12 cellular contexts compared by ENCODE assay signal in the genomic region with DNA sequence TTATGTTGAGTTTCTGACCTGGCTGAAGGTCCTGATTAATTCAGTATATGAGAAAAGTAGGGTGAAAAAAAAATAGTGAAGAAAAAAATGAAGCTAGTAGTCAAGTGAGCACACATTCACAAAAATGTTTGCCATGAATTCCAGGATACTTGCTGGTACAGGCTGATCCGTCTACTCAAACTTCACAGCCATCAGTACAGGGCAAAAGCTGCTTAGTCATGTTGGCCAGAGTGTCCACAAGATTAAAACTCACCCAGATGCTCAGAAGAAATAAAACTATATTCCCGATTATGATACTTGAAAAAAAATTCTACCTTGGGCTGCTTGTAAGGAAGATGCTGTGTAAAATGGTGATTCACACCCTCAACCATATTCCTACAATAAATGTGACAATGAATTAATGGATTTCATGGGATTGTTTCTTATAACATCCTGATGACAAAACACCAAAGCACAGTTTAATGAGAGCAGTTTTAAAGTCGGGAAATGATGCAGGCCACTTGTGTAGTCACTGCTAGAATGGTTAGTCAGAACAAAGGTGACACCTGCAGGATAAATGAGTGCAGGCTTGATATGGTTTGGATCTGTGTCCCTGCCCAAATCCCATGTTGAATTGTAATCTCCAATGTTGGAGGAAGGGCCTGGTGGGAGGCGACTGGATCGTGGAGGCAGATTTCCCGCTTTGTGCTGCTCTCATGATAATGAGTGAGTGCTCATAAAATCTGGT. TPM values are rescaled to one million over a fixed set of nuclear protein-coding genes. Genes with fewer than 3 reads are reported as not detected.
DNase-seq lines count a peak whose midpoint lies in the region; ATAC-seq and TF ChIP-seq lines count a peak whose summit lies in the region.
"Had no signal": no experiment of that assay in that cellular context is flagged by ENCODE, and none has a peak within 500 bp of the region (broad histone marks: within the 10 kb centered on the region; RNA-seq: fewer than 3 reads in every experiment).

No MANE protein-coding gene starts in this region.

- POLR2A ChIA-PET in MCF 10A (lab: Yijun Ruan, JAX), result interaction anchor here (0.6 to 1.9 kb wide), 3 partner anchors 51 to 62 kb away, joined by 3 to 13 read pairs (median 3); no protein-coding TSS in a partner anchor

- no peaks in the 10 kb centered on the region for H3K4me1 ChIP-seq in breast epithelium
- peaks cover 0 to 9% of the 10 kb centered on the region in 2 donors for H3K4me1 ChIP-seq in right atrium auricular region

- H3K27ac Mint-ChIP-seq in MCF 10A (ENCODE audit: low read depth, unreplicated experiment), result peak overlapping the region; percentile 57
- H3K27ac Mint-ChIP-seq: activated CD4-positive, alpha-beta T cell treated with anti-CD3 and anti-CD28 coated beads for 36 hours; activated naive CD4-positive, alpha-beta T cell treated with anti-CD3 and anti-CD28 coated beads, Interleukin-2, amount 50 U/mL, for 72 hours had no signal

- peak; percentile 60 for DNase-seq in MCF 10A (ENCODE audit: unreplicated experiment)
- no peak for DNase-seq in breast epithelium (ENCODE audit: low spot score in 2 of 2)
- DNase-seq in astrocyte of the spinal cord (ENCODE audit: low read depth, low spot score), result peak; percentile 69
- DNase-seq in right atrium auricular region (ENCODE audit: low spot score), result peak; percentile 5
- no peak for DNase-seq in DMS79 (lab: John Stamatoyannopoulos, UW)
- no peak for DNase-seq in GM13976 (ENCODE audit: low spot score)
- DNase-seq in NOMO-1 (lab: John Stamatoyannopoulos, UW; ENCODE audit: unreplicated experiment in 2 of 2), result no peak
- DNase-seq: activated CD4-positive, alpha-beta T cell treated with anti-CD3 and anti-CD28 coated beads for 36 hours; AML-193; SHP77 treated with DMSO at 0.1 percent for 48 hours had no signal

- no peaks in the 10 kb centered on the region for H3K36me3 ChIP-seq in breast epithelium
- peaks cover 73% of the 10 kb centered on the region for H3K36me3 ChIP-seq in right atrium auricular region

- CTCF ChIA-PET in MCF 10A (lab: Yijun Ruan, JAX), result interaction anchor here (0.6 to 4.1 kb wide), 11 partner anchors 9 to 1286 kb away, joined by 3 to 17 read pairs (median 3); no protein-coding TSS in a partner anchor

- ATAC-seq in GM19467 (IDR thresholded peaks at IDR 0.05; ENCODE audit: unreplicated experiment), result no peak
- ATAC-seq: activated CD4-positive, alpha-beta T cell treated with anti-CD3 and anti-CD28 coated beads for 36 hours; activated naive CD4-positive, alpha-beta T cell treated with anti-CD3 and anti-CD28 coated beads, Interleukin-2, amount 50 U/mL, for 72 hours had no signal

- no peak overlapping the region for H3K27ac ChIP-seq in breast epithelium
- peak overlapping the region; percentile 81 to 93 for H3K27ac ChIP-seq in right atrium auricular region

- no peak for TF ChIP-seq POLR2A in breast epithelium (IDR thresholded peaks at IDR 0.05)

- intact Hi-C loops in MCF 10A (cut with micrococcal nuclease) (loop anchor here (1.0 to 5.0 kb wide), 2 partner anchors 48 to 59 kb away; partner anchors contain the start of gene ANKRD1), breast epithelium (cut with DNase I; ENCODE audit: low total_unique reads) (no loop called here)

- H3K4me3 ChIP-seq in breast epithelium (no peak overlapping the region), astrocyte of the spinal cord (ENCODE audit: low read depth, low read length) (no peak overlapping the region), right atrium auricular region (peak overlapping the region; percentile 41 to 61)

- TF ChIP-seq CTCF in MCF 10A (IDR thresholded peaks at IDR 0.05; ENCODE audit: unreplicated experiment) (no peak), breast epithelium (IDR thresholded peaks at IDR 0.05) (no peak), astrocyte of the spinal cord (IDR thresholded peaks at IDR 0.05; ENCODE audit: low read depth, low read length) (peak; percentile 14), right atrium auricular region (IDR thresholded peaks at IDR 0.05) (no peak), GM13976 (IDR thresholded peaks at IDR 0.05; ENCODE audit: borderline replicate concordance, control extremely low read depth, extremely low read depth, insufficient read depth, missing control alignments) (no peak)

- in situ Hi-C loops in astrocyte of the spinal cord (cut with HindIII; ENCODE audit: low sequenced_read_pairs) (no loop called here), GM13976 (cut with MboI; ENCODE audit: low sequenced_read_pairs, unreplicated experiment) (no loop called here)

- no peaks in the 10 kb centered on the region for H3K27me3 Mint-ChIP-seq in MCF 10A (ENCODE audit: insufficient read depth, unreplicated experiment)

- H3K4me1 Mint-ChIP-seq in MCF 10A (ENCODE audit: insufficient read depth, unreplicated experiment), result peaks cover 22% of the 10 kb centered on the region
- H3K4me1 Mint-ChIP-seq: activated CD4-positive, alpha-beta T cell treated with anti-CD3 and anti-CD28 coated beads for 36 hours had no signal

- no peaks in the 10 kb centered on the region for H3K9me3 Mint-ChIP-seq in MCF 10A (ENCODE audit: unreplicated experiment)
- H3K9me3 Mint-ChIP-seq: activated naive CD4-positive, alpha-beta T cell treated with anti-CD3 and anti-CD28 coated beads, Interleukin-2, amount 50 U/mL, for 72 hours had no signal

- H3K27me3 ChIP-seq in breast epithelium (no peaks in the 10 kb centered on the region), right atrium auricular region (no peaks in the 10 kb centered on the region)

- no peaks in the 10 kb centered on the region for H3K36me3 Mint-ChIP-seq in MCF 10A (ENCODE audit: insufficient read depth, unreplicated experiment)
- H3K36me3 Mint-ChIP-seq: activated naive CD4-positive, alpha-beta T cell treated with anti-CD3 and anti-CD28 coated beads, Interleukin-2, amount 50 U/mL, for 72 hours had no signal

- H3K9me3 ChIP-seq in breast epithelium (no peaks in the 10 kb centered on the region), right atrium auricular region (no peaks in the 10 kb centered on the region)

- BruUV-seq in MCF 10A (replicated peaks; lab: Mats Ljungman, UMichigan), result no TSS peak

- no peak overlapping the region for H3K4me3 Mint-ChIP-seq in MCF 10A (ENCODE audit: unreplicated experiment)
- H3K4me3 Mint-ChIP-seq: activated CD4-positive, alpha-beta T cell treated with anti-CD3 and anti-CD28 coated beads for 36 hours had no signal

RNA-seq across cellular contexts. Expression of gene ANKRD1, which starts 49.2 kb away (rescaled TPM):
- total RNA-seq in MCF 10A (2022) (0.20 and 0.65 TPM in 2 replicates), breast epithelium (under 1 TPM in 2 of 3 donors, not detected in 1; 0.32 to 0.66 TPM), right atrium auricular region (1,000 to 10,000 TPM; 3,842 to 8,672 TPM)
- total RNA-seq: activated CD4-positive, alpha-beta T cell treated with anti-CD3 and anti-CD28 coated beads for 36 hours; activated naive CD4-positive, alpha-beta T cell treated with anti-CD3 and anti-CD28 coated beads, Interleukin-2, amount 50 U/mL, for 72 hours had no signal

Comparison
In these comparisons a context has a peak if more than half of its experiments do, and no peak if none do; other contexts are left out.
1. DNase-seq: peak in MCF 10A (single experiment), astrocyte of the spinal cord (single experiment) and right atrium auricular region (single experiment); none in breast epithelium (0 of 2), DMS79 (single experiment), GM13976 (single experiment) and NOMO-1 (0 of 2).
2. H3K27ac ChIP-seq: peak in right atrium auricular region (2 of 2); none in breast epithelium (0 of 2).
3. H3K4me3 ChIP-seq: peak in right atrium auricular region (2 of 2); none in breast epithelium (0 of 3) and astrocyte of the spinal cord (single experiment).
4. RNA of gene ANKRD1, which starts 49.2 kb away (total RNA-seq): 3,842 to 8,672 TPM in right atrium auricular region; 0.20 to 0.65 TPM in MCF 10A and 0.32 to 0.66 TPM in breast epithelium; every median in the first group is over 1,000 times any median in the second.